22 cellular contexts compared by ENCODE assay signal in the genomic region with DNA sequence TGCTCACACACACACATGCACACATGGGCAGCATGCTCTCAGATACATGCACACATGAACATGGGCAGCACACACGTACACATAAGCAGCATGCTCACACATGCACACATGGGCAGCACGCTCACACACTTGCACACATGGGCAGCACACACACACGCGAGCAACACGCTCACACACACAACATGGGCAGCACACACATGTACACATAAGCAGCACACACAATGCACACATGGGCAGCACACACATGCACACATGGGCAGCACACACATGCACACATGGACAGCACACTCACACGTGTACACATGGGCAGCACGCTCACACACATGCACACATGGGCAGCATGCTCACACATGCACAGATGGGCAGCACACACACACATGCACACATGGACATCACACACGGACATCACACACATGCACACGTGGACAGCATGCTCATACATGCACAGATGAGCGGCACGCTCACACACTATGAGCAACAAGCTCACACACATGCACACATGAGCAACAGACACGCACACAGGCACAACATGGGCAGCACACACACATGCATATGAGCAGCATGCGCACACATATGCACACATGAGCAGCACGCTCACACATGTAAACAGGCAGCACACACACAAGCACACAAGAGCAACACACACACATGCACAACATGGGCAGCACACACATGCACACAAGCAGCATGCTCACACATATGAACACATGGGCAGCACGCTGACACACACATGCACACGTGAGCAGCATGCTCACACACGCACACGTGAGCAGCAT.
"Had no signal": no experiment of that assay in that cellular context is flagged by ENCODE, and none has a peak within 500 bp of the region (broad histone marks: within the 10 kb centered on the region; RNA-seq: fewer than 3 reads in every experiment).

No MANE protein-coding gene starts in this region.

- H3K27ac ChIP-seq: breast epithelium, esophagus muscularis mucosa, gastrocnemius medialis, spleen, testis, WERI-Rb-1 had no signal

- H3K36me3 Mint-ChIP-seq: activated naive CD8-positive, alpha-beta T cell treated with anti-CD3 and anti-CD28 coated beads for 36 hours; type B pancreatic cell had no signal

- H3K9me3 ChIP-seq: breast epithelium, esophagus muscularis mucosa, gastrocnemius medialis, spleen, testis had no signal

- FAIRE-seq: astrocyte, colon, islet of Langerhans had no signal

- H3K9me3 Mint-ChIP-seq: type B pancreatic cell had no signal

- H3K27me3 Mint-ChIP-seq: activated naive CD8-positive, alpha-beta T cell treated with anti-CD3 and anti-CD28 coated beads for 36 hours; central memory CD8-positive, alpha-beta T cell; type B pancreatic cell had no signal

- DNase-seq: activated CD4-positive, alpha-beta T cell treated with anti-CD3 and anti-CD28 coated beads for 1 hour; activated CD8-positive, alpha-beta memory T cell treated with anti-CD3 and anti-CD28 coated beads for 24 hours; activated CD8-positive, alpha-beta memory T cell treated with anti-CD3 and anti-CD28 coated beads, Interleukin-2, amount 50 U/mL, for 4 hours; activated naive CD4-positive, alpha-beta T cell treated with Interleukin-2 at 50 U/mL for 16 hours; activated naive CD8-positive, alpha-beta T cell treated with anti-CD3 and anti-CD28 coated beads for 36 hours; activated T-cell treated with anti-CD3 and anti-CD28 coated beads, Interleukin-2, amount 50 U/mL, for 48 hours; effector memory CD4-positive, alpha-beta T cell; gastrocnemius medialis; head of caudate nucleus; left ventricle myocardium superior; spleen; stimulated activated CD4-positive, alpha-beta T cell treated with anti-CD3 and anti-CD28 coated beads, Interleukin-4, amount 100 ng/mL, for 1 hour; stimulated activated naive CD4-positive, alpha-beta T cell; testis; WERI-Rb-1 had no signal

- ATAC-seq: gastrocnemius medialis, left ventricle myocardium superior had no signal

- H3K36me3 ChIP-seq: breast epithelium, esophagus muscularis mucosa, gastrocnemius medialis, spleen, WERI-Rb-1 had no signal

- H3K4me3 Mint-ChIP-seq: activated naive CD8-positive, alpha-beta T cell treated with anti-CD3 and anti-CD28 coated beads for 36 hours; central memory CD8-positive, alpha-beta T cell; type B pancreatic cell had no signal

- H3K27me3 ChIP-seq: breast epithelium, esophagus muscularis mucosa, gastrocnemius medialis, spleen, testis had no signal

- H3K4me3 ChIP-seq: breast epithelium, esophagus muscularis mucosa, gastrocnemius medialis, spleen, testis had no signal

- H3K27ac Mint-ChIP-seq: activated naive CD8-positive, alpha-beta T cell treated with anti-CD3 and anti-CD28 coated beads for 36 hours; type B pancreatic cell had no signal

- H3K4me1 ChIP-seq: breast epithelium, testis had no signal

- H3K4me1 Mint-ChIP-seq: central memory CD8-positive, alpha-beta T cell had no signal
